Comparison of ENCODE assay signal across 18 cellular contexts in the genomic region with DNA sequence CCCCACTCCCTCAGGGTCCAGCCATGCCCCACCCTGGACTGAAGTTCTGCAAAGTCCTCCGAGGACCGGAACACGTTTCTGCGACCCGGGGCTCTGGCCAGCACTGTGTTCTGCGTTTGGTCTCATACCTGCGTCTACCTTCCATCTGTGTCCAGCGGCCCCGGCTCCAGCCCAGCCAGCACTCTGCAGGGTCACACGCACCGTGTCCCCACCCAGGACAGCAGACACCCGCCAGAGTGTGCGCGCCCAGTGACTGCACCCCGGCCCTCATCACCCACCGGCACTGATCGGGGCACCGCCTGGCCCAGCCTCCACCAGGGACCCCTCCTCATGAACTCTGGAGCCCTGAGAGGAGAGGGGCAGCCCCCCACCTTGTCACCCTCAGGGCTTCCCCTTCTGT.
"Had no signal": no experiment of that assay in that cellular context is flagged by ENCODE, and none has a peak within 500 bp of the region (broad histone marks: within the 10 kb centered on the region; RNA-seq: fewer than 3 reads in every experiment).

No MANE protein-coding gene starts in this region.

- H3K27ac Mint-ChIP-seq: activated CD4-positive, alpha-beta T cell treated with anti-CD3 and anti-CD28 coated beads, Interleukin-2, amount 10 ng/mL, durations not matched to agents 7 days and 5 days; activated CD8-positive, alpha-beta T cell treated with anti-CD3 and anti-CD28 coated beads, Interleukin-2, amount 10 ng/mL, durations not matched to agents 7 days and 5 days; activated naive CD4-positive, alpha-beta T cell treated with anti-CD3 and anti-CD28 coated beads, Interleukin-2, amount 50 U/mL, for 24 hours had no signal

- H3K27ac ChIP-seq: ascending aorta, esophagus squamous epithelium, ovary, right lobe of liver had no signal

- ATAC-seq: activated CD8-positive, alpha-beta T cell treated with anti-CD3 and anti-CD28 coated beads, Interleukin-2, amount 10 ng/mL, durations not matched to agents 7 days and 5 days; activated T-cell treated with anti-CD3 and anti-CD28 coated beads, Interleukin-2, amount 50 U/mL, for 4 hours; left colon had no signal

- H3K27me3 Mint-ChIP-seq: activated CD4-positive, alpha-beta T cell treated with anti-CD3 and anti-CD28 coated beads, Interleukin-2, amount 10 ng/mL, durations not matched to agents 7 days and 5 days had no signal

- H3K4me1 Mint-ChIP-seq: activated naive CD4-positive, alpha-beta T cell treated with anti-CD3 and anti-CD28 coated beads, Interleukin-2, amount 50 U/mL, for 24 hours had no signal

- DNase-seq: activated CD4-positive, alpha-beta T cell treated with anti-CD3 and anti-CD28 coated beads, Interleukin-2, amount 10 ng/mL, durations not matched to agents 7 days and 5 days; activated CD8-positive, alpha-beta T cell treated with anti-CD3 and anti-CD28 coated beads, Interleukin-2, amount 10 ng/mL, durations not matched to agents 7 days and 5 days; activated effector memory CD4-positive, alpha-beta T cell treated with Interleukin-2 at 50 U/mL for 16 hours; activated T-cell treated with anti-CD3 and anti-CD28 coated beads, Interleukin-2, amount 50 U/mL, for 4 hours; cortex of kidney; effector CD4-positive, alpha-beta T cell; esophagus squamous epithelium; left colon; mammary epithelial cell; midbrain; right lobe of liver; small intestine; stimulated activated CD4-positive, alpha-beta T cell treated with anti-CD3 and anti-CD28 coated beads, Interleukin-15, amount 100 ng/mL, for 24 hours; stimulated activated CD4-positive, alpha-beta T cell treated with anti-CD3 and anti-CD28 coated beads, Interleukin-2, amount 100 ng/mL, for 48 hours; T1000 had no signal

- H3K4me3 ChIP-seq: ascending aorta, esophagus squamous epithelium, ovary, right lobe of liver had no signal

- H3K9me3 Mint-ChIP-seq: activated CD4-positive, alpha-beta T cell treated with anti-CD3 and anti-CD28 coated beads, Interleukin-2, amount 10 ng/mL, durations not matched to agents 7 days and 5 days; activated naive CD4-positive, alpha-beta T cell treated with anti-CD3 and anti-CD28 coated beads, Interleukin-2, amount 50 U/mL, for 24 hours; activated T-cell treated with anti-CD3 and anti-CD28 coated beads, Interleukin-2, amount 50 U/mL, for 4 hours had no signal

- H3K27me3 ChIP-seq: ascending aorta, ovary, right lobe of liver had no signal

- H3K4me1 ChIP-seq: ascending aorta, esophagus squamous epithelium, right lobe of liver had no signal

- H3K36me3 ChIP-seq: ovary had no signal

- H3K9me3 ChIP-seq: ascending aorta, esophagus squamous epithelium, ovary, right lobe of liver had no signal

- H3K4me3 Mint-ChIP-seq: activated CD4-positive, alpha-beta T cell treated with anti-CD3 and anti-CD28 coated beads, Interleukin-2, amount 10 ng/mL, durations not matched to agents 7 days and 5 days; activated CD8-positive, alpha-beta T cell treated with anti-CD3 and anti-CD28 coated beads, Interleukin-2, amount 10 ng/mL, durations not matched to agents 7 days and 5 days; activated naive CD4-positive, alpha-beta T cell treated with anti-CD3 and anti-CD28 coated beads, Interleukin-2, amount 50 U/mL, for 24 hours; activated T-cell treated with anti-CD3 and anti-CD28 coated beads, Interleukin-2, amount 50 U/mL, for 4 hours had no signal
